Comparison of ENCODE assay signal across 8 cellular contexts in the genomic region with DNA sequence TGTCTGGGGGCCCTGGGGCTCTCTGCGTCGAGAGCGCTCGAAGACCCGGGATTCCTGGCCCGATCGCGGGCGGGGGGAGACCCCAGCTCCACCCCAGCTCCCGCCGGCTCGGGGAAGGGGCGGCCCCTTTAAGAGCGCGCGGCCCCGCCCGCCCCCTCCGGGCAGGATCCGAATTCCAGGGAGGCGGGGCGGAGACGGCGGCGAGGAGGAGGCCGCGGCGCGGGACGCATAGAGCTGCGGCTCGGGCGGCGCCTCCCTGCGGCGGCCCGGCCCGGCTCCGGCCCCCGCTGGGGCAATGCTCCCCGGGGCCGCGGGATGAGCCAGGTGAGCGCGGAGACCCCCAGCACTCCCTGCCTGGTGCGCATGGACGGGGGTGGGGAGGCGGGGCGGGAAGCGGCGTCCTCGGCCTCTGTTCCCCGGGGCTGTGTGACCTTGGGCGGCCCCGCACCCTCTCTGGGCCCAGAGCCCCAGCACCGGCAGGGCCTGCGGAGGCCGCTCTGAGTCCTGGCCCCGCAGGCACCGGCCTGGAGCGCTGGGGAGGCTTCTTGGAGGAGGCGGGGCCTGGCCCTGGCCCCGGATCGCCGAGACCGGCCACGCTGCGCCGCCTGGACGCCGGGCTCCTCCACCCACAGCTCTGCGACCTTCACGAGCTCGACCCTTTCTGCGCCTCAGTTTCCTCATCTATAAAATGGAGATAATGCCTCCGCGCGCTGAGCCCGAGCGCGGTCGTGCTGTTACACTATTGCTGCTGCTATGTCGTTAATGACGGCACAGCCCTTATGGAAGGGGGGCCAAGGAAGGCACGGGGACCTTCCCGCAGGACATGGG. TPM values are rescaled to one million over a fixed set of nuclear protein-coding genes. Genes with fewer than 3 reads are reported as not detected.
A peak's percentile ranks its signal among the peaks of the same experiment; 100 is the strongest.
DNase-seq lines count a peak whose midpoint lies in the region; ATAC-seq and TF ChIP-seq lines count a peak whose summit lies in the region.

No MANE protein-coding gene starts in this region.

- CTCF ChIA-PET in CD4-positive, alpha-beta memory T cell (lab: Charles Lee; ENCODE audit: partially characterized antibody) = interaction anchor here (1.9 kb wide), 1 partner anchor 12 kb away, joined by 4 read pairs; no protein-coding TSS in a partner anchor
- CTCF ChIA-PET in PC-3 (lab: Charles Lee) = interaction anchor here (1.0 kb wide), 1 partner anchor 217 kb away, joined by 3 read pairs; no protein-coding TSS in a partner anchor

- H3K4me1 Mint-ChIP-seq in CD4-positive, alpha-beta memory T cell = peaks cover 8 to 40% (median 17%) of the 10 kb centered on the region in 4 donors

- POLR2A ChIA-PET in CD4-positive, alpha-beta memory T cell (lab: Charles Lee; ENCODE audit: partially characterized antibody) = interaction anchor here (0.6 to 0.7 kb wide), 2 partner anchors 37 to 39 kb away, joined by 3 read pairs; partner anchors contain the start of genes EWSR1 and RHBDD3
- POLR2A ChIA-PET in PC-3 (lab: Charles Lee; ENCODE audit: unreplicated experiment) = interaction anchor here (0.5 to 0.6 kb wide), 3 partner anchors 26 to 65 kb away, joined by 3 to 13 read pairs (median 4); no protein-coding TSS in a partner anchor

- H4K20me1 ChIP-seq in PC-3 (ENCODE audit: low read length) = no peaks in the 10 kb centered on the region

- ATAC-seq in PC-3 (peak; percentile 44), HG03135 (IDR thresholded peaks at IDR 0.05; ENCODE audit: unreplicated experiment) (no peak), GM19395 (IDR thresholded peaks at IDR 0.05; ENCODE audit: unreplicated experiment) (no peak)

- peak overlapping the region; percentile 86 for H2AFZ ChIP-seq in PC-3 (ENCODE audit: low read length)

- H3K9me2 ChIP-seq in PC-3 (replicated peaks; ENCODE audit: low read length) = no peaks in the 10 kb centered on the region

- no peak for DNase-seq in CD4-positive, alpha-beta memory T cell
- DNase-seq in HFF-Myc (ENCODE audit: extremely low read depth, low read depth) (no peak), PC-3 (peak; percentile 80), astrocyte of the cerebellum (ENCODE audit: low read depth) (no peak), hepatic stellate cell (ENCODE audit: low spot score) (peak; percentile 88), posterior vena cava (ENCODE audit: low spot score) (peak; percentile 94)

- H3K4me1 ChIP-seq in CD4-positive, alpha-beta memory T cell (ENCODE audit: insufficient read depth, low read length) = peaks cover 26% of the 10 kb centered on the region
- H3K4me1 ChIP-seq in PC-3 (ENCODE audit: insufficient read depth, low read length) = peaks cover 37% of the 10 kb centered on the region

- no peaks in the 10 kb centered on the region for H3K36me3 Mint-ChIP-seq in CD4-positive, alpha-beta memory T cell

- peak overlapping the region in 1 of 2 donors; percentile 66 for H3K4me3 ChIP-seq in CD4-positive, alpha-beta memory T cell (ENCODE audit: low read length in 2 of 2)
- peak overlapping the region; percentile 76 for H3K4me3 ChIP-seq in HFF-Myc (replicated peaks; ENCODE audit: low read depth, low read length)
- peak overlapping the region; percentile 79 for H3K4me3 ChIP-seq in PC-3 (ENCODE audit: low read length)
- peak overlapping the region; percentile 66 for H3K4me3 ChIP-seq in astrocyte of the cerebellum (ENCODE audit: low read depth, low read length)

- peak overlapping the region; percentile 89 for H3K4me2 ChIP-seq in PC-3 (ENCODE audit: low read length)

- no peaks in the 10 kb centered on the region for H3K27me3 ChIP-seq in CD4-positive, alpha-beta memory T cell (ENCODE audit: insufficient read depth, low read length)
- no peaks in the 10 kb centered on the region for H3K27me3 ChIP-seq in PC-3 (ENCODE audit: low read length)

- intact Hi-C loops in CD4-positive, alpha-beta memory T cell (cut with micrococcal nuclease) = no loop called here
- intact Hi-C loops in PC-3 (cut with micrococcal nuclease) = loop anchor here (2.0 to 5.0 kb wide), 2 partner anchors 38 to 40 kb away; partner anchors contain the start of gene EWSR1
- intact Hi-C loops in posterior vena cava (cut with DNase I) = no loop called here

- H3K79me2 ChIP-seq in PC-3 (ENCODE audit: low read length) = peaks cover 32% of the 10 kb centered on the region

- peak overlapping the region; percentile 89 for H3K9ac ChIP-seq in PC-3 (ENCODE audit: low read length)

- no peaks in the 10 kb centered on the region for H3K9me3 ChIP-seq in CD4-positive, alpha-beta memory T cell (ENCODE audit: control insufficient read depth in 1 of 2, low read length in 2 of 2)
- no peaks in the 10 kb centered on the region for H3K9me3 ChIP-seq in PC-3 (ENCODE audit: low read length)

- no peaks in the 10 kb centered on the region for H3K9me3 Mint-ChIP-seq in CD4-positive, alpha-beta memory T cell

- H3K27ac ChIP-seq in CD4-positive, alpha-beta memory T cell (ENCODE audit: low read depth, low read length) = no peak overlapping the region
- H3K27ac ChIP-seq in PC-3 (ENCODE audit: low read length) = peak overlapping the region; percentile 97

- H3K27me3 Mint-ChIP-seq in CD4-positive, alpha-beta memory T cell = peaks cover 3 to 7% of the 10 kb centered on the region in 2 donors

- in situ Hi-C loops in astrocyte of the cerebellum (cut with HindIII; ENCODE audit: low sequenced_read_pairs) = no loop called here

- no peaks in the 10 kb centered on the region for H3F3A ChIP-seq in PC-3 (ENCODE audit: low read length, unreplicated experiment)

- peak overlapping the region; percentile 78 to 85 (median 83) for H3K4me3 Mint-ChIP-seq in CD4-positive, alpha-beta memory T cell

- no TSS peak for BruUV-seq in PC-3 (replicated peaks; lab: Mats Ljungman, UMichigan)

- peak overlapping the region in 2 of 7 donors; percentile 72 to 73 for H3K27ac Mint-ChIP-seq in CD4-positive, alpha-beta memory T cell

- TF ChIP-seq CTCF in HFF-Myc (IDR thresholded peaks at IDR 0.05; ENCODE audit: low read depth, low read length, missing control alignments) = no peak
- TF ChIP-seq CTCF in PC-3 (conservative IDR thresholded peaks at IDR 0.05; ENCODE audit: low read depth, low read length) = no peak
- no peak for TF ChIP-seq CTCF in astrocyte of the cerebellum (IDR thresholded peaks at IDR 0.05; ENCODE audit: low read depth, low read length, missing control alignments)

- H3K36me3 ChIP-seq in CD4-positive, alpha-beta memory T cell (ENCODE audit: insufficient read depth, low read length) = no peaks in the 10 kb centered on the region
- H3K36me3 ChIP-seq in PC-3 (ENCODE audit: low read depth, low read length) = no peaks in the 10 kb centered on the region

RNA-seq across cellular contexts. Expression of gene GAS2L1, which starts 0.6 kb away (rescaled TPM):
- total RNA-seq in CD4-positive, alpha-beta memory T cell = 1 to 10 TPM in 1 of 2 experiments, under 1 TPM in 1; 0.47 to 1.2 TPM
- under 1 TPM; 0.81 to 0.88 TPM for polyA plus RNA-seq in CD4-positive, alpha-beta memory T cell
- total RNA-seq in PC-3 (2014; rRNA removed) (58.4 and 75.7 TPM in 2 replicates), posterior vena cava (10 to 100 TPM; 25.0 to 25.4 TPM)

RNA-seq across cellular contexts. Expression of gene RASL10A, which starts 8.5 kb away (rescaled TPM):
- under 1 TPM; 0.36 to 0.79 TPM for total RNA-seq in CD4-positive, alpha-beta memory T cell
- not detected for polyA plus RNA-seq in CD4-positive, alpha-beta memory T cell
- total RNA-seq in PC-3 (2014; rRNA removed) (1.4 TPM in 1 of 2 replicates, not detected in the other), posterior vena cava (1 to 10 TPM in 1 of 2 donors, under 1 TPM in 1; 0.71 to 1.9 TPM)

RNA-seq across cellular contexts. Expression of gene EWSR1, which starts 39.0 kb away (rescaled TPM):
- 100 to 1,000 TPM; 247 to 250 TPM for total RNA-seq in CD4-positive, alpha-beta memory T cell
- 100 to 1,000 TPM; 192 to 210 TPM for polyA plus RNA-seq in CD4-positive, alpha-beta memory T cell
- total RNA-seq in PC-3 (2014; rRNA removed) = 288 and 321 TPM in 2 replicates
- 100 to 1,000 TPM; 155 to 168 TPM for total RNA-seq in posterior vena cava

RNA-seq across cellular contexts. Expression of gene RHBDD3, which starts 39.3 kb away (rescaled TPM):
- 10 to 100 TPM; 14.2 to 16.1 TPM for total RNA-seq in CD4-positive, alpha-beta memory T cell
- polyA plus RNA-seq in CD4-positive, alpha-beta memory T cell = 1 to 10 TPM; 7.8 to 8.0 TPM
- 23.7 and 33.1 TPM in 2 replicates for total RNA-seq in PC-3 (2014; rRNA removed)
- 10 to 100 TPM; 11.8 to 17.6 TPM for total RNA-seq in posterior vena cava

Comparison
In these comparisons a context has a peak if more than half of its experiments do, and no peak if none do; other contexts are left out.
1. DNase-seq: peak in PC-3 (single experiment), hepatic stellate cell (single experiment) and posterior vena cava (single experiment); none in CD4-positive, alpha-beta memory T cell (0 of 5), HFF-Myc (single experiment) and astrocyte of the cerebellum (single experiment).
2. RNA of gene GAS2L1, which starts 0.6 kb away (total RNA-seq): 58.4 to 75.7 TPM in PC-3 and 25.0 to 25.4 TPM in posterior vena cava; 0.47 to 1.2 TPM in CD4-positive, alpha-beta memory T cell; every median in the first group is over 10 times any median in the second.